ENCODE assay signal across 29 cellular contexts in the genomic region with DNA sequence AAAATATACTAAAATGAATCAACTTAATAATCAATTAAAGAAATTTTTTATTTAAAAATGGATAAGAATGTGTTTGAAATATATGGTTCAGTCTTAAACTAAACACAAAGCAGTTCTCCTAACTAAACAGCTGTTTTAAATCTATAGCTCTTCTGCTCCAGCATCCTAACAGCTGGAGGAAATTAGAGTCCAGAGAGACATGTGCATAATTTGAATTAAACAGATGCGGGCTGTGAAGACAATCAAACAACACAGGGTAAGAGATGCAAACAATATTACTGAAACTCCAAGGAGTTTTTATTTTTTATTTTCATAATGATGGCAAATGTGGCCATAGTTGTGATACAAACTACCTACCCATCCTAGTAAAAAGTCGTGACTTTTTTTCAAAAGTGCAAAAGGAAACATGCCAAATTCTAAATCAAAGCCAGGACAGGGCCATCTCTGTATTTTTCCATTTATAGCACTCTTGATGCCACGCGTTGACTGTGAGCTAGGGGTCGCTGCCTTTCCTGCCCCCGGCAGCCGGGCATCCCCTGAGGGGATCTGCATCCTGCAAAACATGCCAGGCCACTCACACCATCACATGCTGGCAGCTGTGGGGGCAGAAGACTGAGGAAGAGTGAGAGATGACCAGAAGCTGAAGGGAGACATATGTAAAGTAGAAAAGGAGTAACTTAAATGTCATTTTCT.
A peak's percentile ranks its signal among the peaks of the same experiment; 100 is the strongest.
DNase-seq lines count a peak whose midpoint lies in the region; ATAC-seq, FAIRE-seq and TF ChIP-seq lines count a peak whose summit lies in the region.
"Had no signal": no experiment of that assay in that cellular context is flagged by ENCODE, and none has a peak within 500 bp of the region (broad histone marks: within the 10 kb centered on the region; RNA-seq: fewer than 3 reads in every experiment).

No MANE protein-coding gene starts in this region.

- POLR2A ChIA-PET in HepG2 (lab: Yijun Ruan, JAX): no interaction called here

- peak; percentile 25; the same call in 1 of the 2 replicates for TF ChIP-seq CTCF in HepG2 (CRISPR knock-in tag; IDR thresholded peaks at IDR 0.05)
- TF ChIP-seq CTCF in right lobe of liver (IDR thresholded peaks at IDR 0.05): no peak
- peak; percentile 31; the same call in 1 of the 2 replicates for TF ChIP-seq CTCF in OCI-LY1 (IDR thresholded peaks at IDR 0.05; ENCODE audit: low read length)

- intact Hi-C loops in HepG2 (cut with micrococcal nuclease; ENCODE audit: unreplicated experiment) (no loop called here), right lobe of liver (cut with DNase I) (no loop called here), Right ventricle myocardium superior (cut with DNase I) (no loop called here)

- no peaks in the 10 kb centered on the region for H3K36me3 ChIP-seq in HepG2 (replicated peaks in 1 of 2; ENCODE audit: control insufficient read depth in 1 of 2, insufficient read depth in 2 of 2, low read length in 2 of 2)
- no peaks in the 10 kb centered on the region for H3K36me3 ChIP-seq in right lobe of liver
- no peaks in the 10 kb centered on the region for H3K36me3 ChIP-seq in OCI-LY1 (ENCODE audit: insufficient read depth, low read length)
- H3K36me3 ChIP-seq: adrenal gland, Peyer's patch, tibial artery had no signal

- BruUV-seq in HepG2 (replicated peaks; lab: Mats Ljungman, UMichigan): no TSS peak

- H3K9ac ChIP-seq in HepG2 (ENCODE audit: insufficient read depth, low read depth, low read length) (no peak overlapping the region), OCI-LY1 (ENCODE audit: low read length) (no peak overlapping the region)

- H3K4me3 ChIP-seq in HepG2 (replicated peaks in 1 of 3; ENCODE audit: insufficient read depth in 1 of 3, low read depth in 2 of 3, low read length in 3 of 3) (no peak overlapping the region), right lobe of liver (no peak overlapping the region), OCI-LY1 (ENCODE audit: low read depth, low read length, poor library complexity, severe bottlenecking) (no peak overlapping the region)
- H3K4me3 ChIP-seq: A549, adrenal gland, body of pancreas, Peyer's patch, tibial artery had no signal

- TF ChIP-seq EP300 in HepG2 (IDR thresholded peaks at IDR 0.05; ENCODE audit: low read depth in 2 of 2, low read length in 2 of 2) (no peak), HepG2 (CRISPR knock-in tag; IDR thresholded peaks at IDR 0.05; ENCODE audit: borderline replicate concordance) (no peak)

- DNase-seq in HepG2 (ENCODE audit: low spot score) (no peak), right lobe of liver (no peak), foreskin melanocyte (peak; percentile 20), kidney glomerular epithelial cell (lab: John Stamatoyannopoulos, UW) (no peak), Right ventricle myocardium superior (no peak), GM19239 (ENCODE audit: insufficient read length, low spot score) (no peak)
- DNase-seq: activated CD4-positive, alpha-beta T cell treated with anti-CD3 and anti-CD28 coated beads, Interleukin-2, amount 50 U/mL, for 48 hours; activated CD8-positive, alpha-beta memory T cell treated with anti-CD3 and anti-CD28 coated beads, Interleukin-2, amount 50 U/mL, for 4 hours; activated naive CD4-positive, alpha-beta T cell treated with anti-CD3 and anti-CD28 coated beads for 36 hours; adrenal gland; body of pancreas; cerebellar nuclear complex; DMS53; GF-D8; HCEC 1CT; KBM-7; left ventricle myocardium superior; naive thymus-derived CD4-positive, alpha-beta T cell; NCI-H1417; NCI-H2081; NCI-H446 treated with DMSO at 0.1 percent for 48 hours; Peyer's patch; SIG-M5; stimulated activated CD4-positive, alpha-beta T cell treated with anti-CD3 and anti-CD28 coated beads, Interleukin-2, amount 100 ng/mL, for 24 hours; tibial artery had no signal

- no peak overlapping the region for H3K4me2 ChIP-seq in HepG2 (ENCODE audit: low read depth, low read length)
- no peak overlapping the region for H3K4me2 ChIP-seq in OCI-LY1 (ENCODE audit: low read length)
- H3K4me2 ChIP-seq: A549 had no signal

- 40% methylated on average over 7 of the region's 7 CpGs for WGBS in HepG2 (ENCODE audit: low lambda C conversion rate)
- WGBS in right lobe of liver (ENCODE audit: insufficient coverage, low coverage, low lambda C conversion rate, missing lambda C conversion rate): 89% methylated on average over 6 of the region's 7 CpGs

- H4K20me1 ChIP-seq in HepG2 (ENCODE audit: insufficient read depth, low read length): no peaks in the 10 kb centered on the region
- no peaks in the 10 kb centered on the region for H4K20me1 ChIP-seq in OCI-LY1 (ENCODE audit: insufficient read depth, low read length)

- H3K27ac ChIP-seq in HepG2 (ENCODE audit: extremely low read length, insufficient read depth, low read length) (no peak overlapping the region), right lobe of liver (no peak overlapping the region), OCI-LY1 (ENCODE audit: low read depth, low read length, poor library complexity, severe bottlenecking) (no peak overlapping the region)
- H3K27ac ChIP-seq: A549, adrenal gland, body of pancreas, epithelial cell of prostate, Peyer's patch, tibial artery had no signal

- H3K9me3 ChIP-seq in HepG2 (ENCODE audit: low read length) (0 out of 2 replicates have a peak, but pooled peaks cover 6% of the 10 kb centered on the region), right lobe of liver (no peaks in the 10 kb centered on the region), OCI-LY1 (ENCODE audit: low read length) (no peaks in the 10 kb centered on the region)
- H3K9me3 ChIP-seq: A549, adrenal gland, body of pancreas, Peyer's patch, tibial artery had no signal

- FAIRE-seq in HepG2 (lab: Jason Lieb, UNC): no peak
- FAIRE-seq in GM19239 (lab: Jason Lieb, UNC): no peak
- FAIRE-seq: A549 had no signal

- H3K4me1 ChIP-seq in HepG2 (ENCODE audit: insufficient read depth, low read length) (no peaks in the 10 kb centered on the region), right lobe of liver (peaks cover 0 to 6% (median 0%) of the 10 kb centered on the region in 4 donors), OCI-LY1 (ENCODE audit: insufficient read depth, low read length, severe bottlenecking) (no peaks in the 10 kb centered on the region)
- H3K4me1 ChIP-seq: A549, adrenal gland, body of pancreas, Peyer's patch, tibial artery had no signal

- ATAC-seq in HepG2 (no peak), right lobe of liver (no peak), HG02571 (IDR thresholded peaks at IDR 0.05; ENCODE audit: unreplicated experiment) (no peak), Right ventricle myocardium superior (ENCODE audit: poor library complexity) (no peak)
- ATAC-seq: A549; body of pancreas; left ventricle myocardium superior; naive thymus-derived CD4-positive, alpha-beta T cell had no signal

- CTCF ChIA-PET in HepG2 (lab: Yijun Ruan, JAX; ENCODE audit: low intra/inter-chr PET ratio, low total read pairs): no interaction called here

- H3K79me2 ChIP-seq in HepG2 (ENCODE audit: insufficient read depth, low read length) (no peaks in the 10 kb centered on the region), OCI-LY1 (ENCODE audit: insufficient read depth, low read length) (no peaks in the 10 kb centered on the region)

- in situ Hi-C loops in HepG2 (cut with HindIII; ENCODE audit: extremely low pct_ligation_motif_present, low pct_unique_long_range_greater_than_20kb): no loop called here

- H2AFZ ChIP-seq in HepG2 (ENCODE audit: low read length) (no peak overlapping the region), OCI-LY1 (ENCODE audit: low read length) (no peak overlapping the region)

- H3K27me3 ChIP-seq in HepG2 (ENCODE audit: control insufficient read depth in 1 of 2, insufficient read depth in 2 of 2, low read length in 2 of 2) (no peaks in the 10 kb centered on the region), right lobe of liver (no peaks in the 10 kb centered on the region), OCI-LY1 (ENCODE audit: insufficient read depth, low read length) (no peaks in the 10 kb centered on the region)
- H3K27me3 ChIP-seq: adrenal gland, body of pancreas, Peyer's patch, tibial artery had no signal

- TF ChIP-seq POLR2A in HepG2 (IDR thresholded peaks at IDR 0.05; ENCODE audit: insufficient read depth in 1 of 2, low read depth in 2 of 2, low read length in 2 of 2): no peak
- no peak for TF ChIP-seq POLR2A in right lobe of liver (IDR thresholded peaks at IDR 0.05)

- no peaks in the 10 kb centered on the region for H3F3A ChIP-seq in OCI-LY1 (ENCODE audit: insufficient read depth, low read length)

- TF ChIP-seq RAD21 in HepG2 (CRISPR knock-in tag; IDR thresholded peaks at IDR 0.05): no peak

- H3K9me2 ChIP-seq in OCI-LY1 (ENCODE audit: low read depth, low read length): no peaks in the 10 kb centered on the region

TF ChIP-seq in HepG2, 621 proteins besides CTCF, POLR2A, EP300 and RAD21 (continues in another document):
- TF ChIP-seq ZBTB7B (CRISPR knock-in tag; IDR thresholded peaks at IDR 0.05) (no peak), KAT8 (CRISPR knock-in tag; IDR thresholded peaks at IDR 0.05) (no peak), ZKSCAN5 (CRISPR knock-in tag; IDR thresholded peaks at IDR 0.05) (no peak), RCOR2 (CRISPR knock-in tag; IDR thresholded peaks at IDR 0.05) (no peak), ZBTB38 (CRISPR knock-in tag; IDR thresholded peaks at IDR 0.05) (no peak)

Comparison
In these comparisons a context has a peak if more than half of its experiments do, and no peak if none do; other contexts are left out.
1. CTCF ChIP-seq: peak in HepG2 (single experiment) and OCI-LY1 (single experiment); none in right lobe of liver (0 of 4).